ENCODE assay signal across 1 cellular context in the genomic region with DNA sequence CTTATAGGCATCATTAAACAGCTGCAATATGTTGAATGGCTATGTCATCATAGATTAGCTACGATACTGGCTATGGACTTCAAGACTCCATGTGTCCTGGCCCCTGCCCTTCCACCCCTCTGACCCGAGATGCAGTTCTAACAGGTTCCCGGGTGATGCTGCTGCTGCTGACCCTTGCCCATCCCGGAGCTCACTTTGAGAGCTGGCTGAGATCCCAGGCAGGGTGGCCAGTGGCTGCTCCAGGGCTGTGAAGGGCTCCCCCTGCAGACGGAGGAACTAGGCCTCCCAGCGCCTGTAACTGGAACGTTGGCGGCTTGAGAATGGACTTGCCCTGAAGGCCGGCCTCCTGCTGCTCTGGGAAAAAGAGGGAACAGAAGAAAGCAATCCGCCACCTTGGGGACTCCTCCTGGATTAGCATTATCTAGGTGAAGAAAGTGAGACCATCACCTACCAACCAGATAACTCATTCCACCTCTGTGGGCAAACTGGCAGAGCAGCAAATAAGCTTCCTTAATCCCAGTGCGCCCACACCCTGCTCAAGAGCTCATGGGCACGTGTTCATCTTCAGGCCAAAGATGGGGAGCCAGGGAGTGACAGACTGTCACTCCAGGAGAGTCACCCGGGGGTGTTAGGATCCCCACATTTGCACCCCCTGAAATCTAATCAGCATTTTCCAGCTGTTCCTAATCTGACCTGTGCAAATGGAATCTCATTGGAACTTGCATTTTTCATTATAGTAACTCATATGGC.
TF ChIP-seq lines count a peak whose summit lies in the region.

No MANE protein-coding gene starts in this region.

TF ChIP-seq in HepG2, 621 proteins besides CTCF, POLR2A, EP300 and RAD21 (continued from another document):
- TF ChIP-seq, protein P1, sequence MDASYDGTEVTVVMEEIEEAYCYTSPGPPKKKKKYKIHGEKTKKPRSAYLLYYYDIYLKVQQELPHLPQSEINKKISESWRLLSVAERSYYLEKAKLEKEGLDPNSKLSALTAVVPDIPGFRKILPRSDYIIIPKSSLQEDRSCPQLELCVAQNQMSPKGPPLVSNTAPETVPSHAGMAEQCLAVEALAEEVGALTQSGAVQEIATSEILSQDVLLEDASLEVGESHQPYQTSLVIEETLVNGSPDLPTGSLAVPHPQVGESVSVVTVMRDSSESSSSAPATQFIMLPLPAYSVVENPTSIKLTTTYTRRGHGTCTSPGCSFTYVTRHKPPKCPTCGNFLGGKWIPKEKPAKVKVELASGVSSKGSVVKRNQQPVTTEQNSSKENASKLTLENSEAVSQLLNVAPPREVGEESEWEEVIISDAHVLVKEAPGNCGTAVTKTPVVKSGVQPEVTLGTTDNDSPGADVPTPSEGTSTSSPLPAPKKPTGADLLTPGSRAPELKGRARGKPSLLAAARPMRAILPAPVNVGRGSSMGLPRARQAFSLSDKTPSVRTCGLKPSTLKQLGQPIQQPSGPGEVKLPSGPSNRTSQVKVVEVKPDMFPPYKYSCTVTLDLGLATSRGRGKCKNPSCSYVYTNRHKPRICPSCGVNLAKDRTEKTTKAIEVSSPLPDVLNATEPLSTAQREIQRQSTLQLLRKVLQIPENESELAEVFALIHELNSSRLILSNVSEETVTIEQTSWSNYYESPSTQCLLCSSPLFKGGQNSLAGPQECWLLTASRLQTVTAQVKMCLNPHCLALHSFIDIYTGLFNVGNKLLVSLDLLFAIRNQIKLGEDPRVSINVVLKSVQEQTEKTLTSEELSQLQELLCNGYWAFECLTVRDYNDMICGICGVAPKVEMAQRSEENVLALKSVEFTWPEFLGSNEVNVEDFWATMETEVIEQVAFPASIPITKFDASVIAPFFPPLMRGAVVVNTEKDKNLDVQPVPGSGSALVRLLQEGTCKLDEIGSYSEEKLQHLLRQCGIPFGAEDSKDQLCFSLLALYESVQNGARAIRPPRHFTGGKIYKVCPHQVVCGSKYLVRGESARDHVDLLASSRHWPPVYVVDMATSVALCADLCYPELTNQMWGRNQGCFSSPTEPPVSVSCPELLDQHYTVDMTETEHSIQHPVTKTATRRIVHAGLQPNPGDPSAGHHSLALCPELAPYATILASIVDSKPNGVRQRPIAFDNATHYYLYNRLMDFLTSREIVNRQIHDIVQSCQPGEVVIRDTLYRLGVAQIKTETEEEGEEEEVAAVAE (CRISPR knock-in tag; IDR thresholded peaks at IDR 0.05; ENCODE audit: borderline replicate concordance), result 0 out of 2 replicates have a peak, but pooled peaks have one; percentile 49
- TF ChIP-seq, protein P2, sequence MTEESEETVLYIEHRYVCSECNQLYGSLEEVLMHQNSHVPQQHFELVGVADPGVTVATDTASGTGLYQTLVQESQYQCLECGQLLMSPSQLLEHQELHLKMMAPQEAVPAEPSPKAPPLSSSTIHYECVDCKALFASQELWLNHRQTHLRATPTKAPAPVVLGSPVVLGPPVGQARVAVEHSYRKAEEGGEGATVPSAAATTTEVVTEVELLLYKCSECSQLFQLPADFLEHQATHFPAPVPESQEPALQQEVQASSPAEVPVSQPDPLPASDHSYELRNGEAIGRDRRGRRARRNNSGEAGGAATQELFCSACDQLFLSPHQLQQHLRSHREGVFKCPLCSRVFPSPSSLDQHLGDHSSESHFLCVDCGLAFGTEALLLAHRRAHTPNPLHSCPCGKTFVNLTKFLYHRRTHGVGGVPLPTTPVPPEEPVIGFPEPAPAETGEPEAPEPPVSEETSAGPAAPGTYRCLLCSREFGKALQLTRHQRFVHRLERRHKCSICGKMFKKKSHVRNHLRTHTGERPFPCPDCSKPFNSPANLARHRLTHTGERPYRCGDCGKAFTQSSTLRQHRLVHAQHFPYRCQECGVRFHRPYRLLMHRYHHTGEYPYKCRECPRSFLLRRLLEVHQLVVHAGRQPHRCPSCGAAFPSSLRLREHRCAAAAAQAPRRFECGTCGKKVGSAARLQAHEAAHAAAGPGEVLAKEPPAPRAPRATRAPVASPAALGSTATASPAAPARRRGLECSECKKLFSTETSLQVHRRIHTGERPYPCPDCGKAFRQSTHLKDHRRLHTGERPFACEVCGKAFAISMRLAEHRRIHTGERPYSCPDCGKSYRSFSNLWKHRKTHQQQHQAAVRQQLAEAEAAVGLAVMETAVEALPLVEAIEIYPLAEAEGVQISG (CRISPR knock-in tag; IDR thresholded peaks at IDR 0.05), result peak; percentile 87
- no peak for TF ChIP-seq SRF (IDR thresholded peaks at IDR 0.05; ENCODE audit: low read depth, low read length)
- 0 out of 2 replicates have a peak, but pooled peaks have one; percentile 36 for TF ChIP-seq MYC (CRISPR knock-in tag; IDR thresholded peaks at IDR 0.05; ENCODE audit: borderline replicate concordance)
- TF ChIP-seq SATB2 (CRISPR knock-in tag; IDR thresholded peaks at IDR 0.05), result no peak
- no peak for TF ChIP-seq ZXDC (CRISPR knock-in tag; IDR thresholded peaks at IDR 0.05)
- TF ChIP-seq SP5 (CRISPR knock-in tag; IDR thresholded peaks at IDR 0.05; ENCODE audit: borderline replicate concordance, low read depth), result no peak
- no peak for TF ChIP-seq RFXAP (CRISPR knock-in tag; IDR thresholded peaks at IDR 0.05; ENCODE audit: borderline replicate concordance)
- TF ChIP-seq TCF7L2 (IDR thresholded peaks at IDR 0.05; ENCODE audit: low read depth, low read length), result no peak
- no peak for TF ChIP-seq MZF1 (CRISPR knock-in tag; IDR thresholded peaks at IDR 0.05; ENCODE audit: borderline replicate concordance)
- no peak for TF ChIP-seq GPN1 (CRISPR knock-in tag; IDR thresholded peaks at IDR 0.05; ENCODE audit: borderline replicate concordance)
- TF ChIP-seq MTF1 (CRISPR knock-in tag; IDR thresholded peaks at IDR 0.05), result no peak
- TF ChIP-seq, protein P3, sequence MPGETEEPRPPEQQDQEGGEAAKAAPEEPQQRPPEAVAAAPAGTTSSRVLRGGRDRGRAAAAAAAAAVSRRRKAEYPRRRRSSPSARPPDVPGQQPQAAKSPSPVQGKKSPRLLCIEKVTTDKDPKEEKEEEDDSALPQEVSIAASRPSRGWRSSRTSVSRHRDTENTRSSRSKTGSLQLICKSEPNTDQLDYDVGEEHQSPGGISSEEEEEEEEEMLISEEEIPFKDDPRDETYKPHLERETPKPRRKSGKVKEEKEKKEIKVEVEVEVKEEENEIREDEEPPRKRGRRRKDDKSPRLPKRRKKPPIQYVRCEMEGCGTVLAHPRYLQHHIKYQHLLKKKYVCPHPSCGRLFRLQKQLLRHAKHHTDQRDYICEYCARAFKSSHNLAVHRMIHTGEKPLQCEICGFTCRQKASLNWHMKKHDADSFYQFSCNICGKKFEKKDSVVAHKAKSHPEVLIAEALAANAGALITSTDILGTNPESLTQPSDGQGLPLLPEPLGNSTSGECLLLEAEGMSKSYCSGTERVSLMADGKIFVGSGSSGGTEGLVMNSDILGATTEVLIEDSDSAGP (CRISPR knock-in tag; IDR thresholded peaks at IDR 0.05; ENCODE audit: borderline replicate concordance), result no peak; the same call in 1 of the 2 replicates
- TF ChIP-seq, protein P4, sequence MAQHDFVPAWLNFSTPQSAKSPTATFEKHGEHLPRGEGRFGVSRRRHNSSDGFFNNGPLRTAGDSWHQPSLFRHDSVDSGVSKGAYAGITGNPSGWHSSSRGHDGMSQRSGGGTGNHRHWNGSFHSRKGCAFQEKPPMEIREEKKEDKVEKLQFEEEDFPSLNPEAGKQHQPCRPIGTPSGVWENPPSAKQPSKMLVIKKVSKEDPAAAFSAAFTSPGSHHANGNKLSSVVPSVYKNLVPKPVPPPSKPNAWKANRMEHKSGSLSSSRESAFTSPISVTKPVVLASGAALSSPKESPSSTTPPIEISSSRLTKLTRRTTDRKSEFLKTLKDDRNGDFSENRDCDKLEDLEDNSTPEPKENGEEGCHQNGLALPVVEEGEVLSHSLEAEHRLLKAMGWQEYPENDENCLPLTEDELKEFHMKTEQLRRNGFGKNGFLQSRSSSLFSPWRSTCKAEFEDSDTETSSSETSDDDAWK (CRISPR knock-in tag; IDR thresholded peaks at IDR 0.05), result no peak
- no peak for TF ChIP-seq ISL2 (CRISPR knock-in tag; IDR thresholded peaks at IDR 0.05)
- no peak for TF ChIP-seq ZNF350 (CRISPR knock-in tag; IDR thresholded peaks at IDR 0.05; ENCODE audit: borderline replicate concordance, low read depth)
- TF ChIP-seq, protein P5, sequence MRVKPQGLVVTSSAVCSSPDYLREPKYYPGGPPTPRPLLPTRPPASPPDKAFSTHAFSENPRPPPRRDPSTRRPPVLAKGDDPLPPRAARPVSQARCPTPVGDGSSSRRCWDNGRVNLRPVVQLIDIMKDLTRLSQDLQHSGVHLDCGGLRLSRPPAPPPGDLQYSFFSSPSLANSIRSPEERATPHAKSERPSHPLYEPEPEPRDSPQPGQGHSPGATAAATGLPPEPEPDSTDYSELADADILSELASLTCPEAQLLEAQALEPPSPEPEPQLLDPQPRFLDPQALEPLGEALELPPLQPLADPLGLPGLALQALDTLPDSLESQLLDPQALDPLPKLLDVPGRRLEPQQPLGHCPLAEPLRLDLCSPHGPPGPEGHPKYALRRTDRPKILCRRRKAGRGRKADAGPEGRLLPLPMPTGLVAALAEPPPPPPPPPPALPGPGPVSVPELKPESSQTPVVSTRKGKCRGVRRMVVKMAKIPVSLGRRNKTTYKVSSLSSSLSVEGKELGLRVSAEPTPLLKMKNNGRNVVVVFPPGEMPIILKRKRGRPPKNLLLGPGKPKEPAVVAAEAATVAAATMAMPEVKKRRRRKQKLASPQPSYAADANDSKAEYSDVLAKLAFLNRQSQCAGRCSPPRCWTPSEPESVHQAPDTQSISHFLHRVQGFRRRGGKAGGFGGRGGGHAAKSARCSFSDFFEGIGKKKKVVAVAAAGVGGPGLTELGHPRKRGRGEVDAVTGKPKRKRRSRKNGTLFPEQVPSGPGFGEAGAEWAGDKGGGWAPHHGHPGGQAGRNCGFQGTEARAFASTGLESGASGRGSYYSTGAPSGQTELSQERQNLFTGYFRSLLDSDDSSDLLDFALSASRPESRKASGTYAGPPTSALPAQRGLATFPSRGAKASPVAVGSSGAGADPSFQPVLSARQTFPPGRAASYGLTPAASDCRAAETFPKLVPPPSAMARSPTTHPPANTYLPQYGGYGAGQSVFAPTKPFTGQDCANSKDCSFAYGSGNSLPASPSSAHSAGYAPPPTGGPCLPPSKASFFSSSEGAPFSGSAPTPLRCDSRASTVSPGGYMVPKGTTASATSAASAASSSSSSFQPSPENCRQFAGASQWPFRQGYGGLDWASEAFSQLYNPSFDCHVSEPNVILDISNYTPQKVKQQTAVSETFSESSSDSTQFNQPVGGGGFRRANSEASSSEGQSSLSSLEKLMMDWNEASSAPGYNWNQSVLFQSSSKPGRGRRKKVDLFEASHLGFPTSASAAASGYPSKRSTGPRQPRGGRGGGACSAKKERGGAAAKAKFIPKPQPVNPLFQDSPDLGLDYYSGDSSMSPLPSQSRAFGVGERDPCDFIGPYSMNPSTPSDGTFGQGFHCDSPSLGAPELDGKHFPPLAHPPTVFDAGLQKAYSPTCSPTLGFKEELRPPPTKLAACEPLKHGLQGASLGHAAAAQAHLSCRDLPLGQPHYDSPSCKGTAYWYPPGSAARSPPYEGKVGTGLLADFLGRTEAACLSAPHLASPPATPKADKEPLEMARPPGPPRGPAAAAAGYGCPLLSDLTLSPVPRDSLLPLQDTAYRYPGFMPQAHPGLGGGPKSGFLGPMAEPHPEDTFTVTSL (CRISPR knock-in tag; IDR thresholded peaks at IDR 0.05; ENCODE audit: borderline replicate concordance), result no peak
- TF ChIP-seq ZFAT (CRISPR knock-in tag; conservative IDR thresholded peaks at IDR 0.05), result no peak
- no peak for TF ChIP-seq KLF15 (CRISPR knock-in tag; IDR thresholded peaks at IDR 0.05; ENCODE audit: borderline replicate concordance)
- TF ChIP-seq, protein P6, sequence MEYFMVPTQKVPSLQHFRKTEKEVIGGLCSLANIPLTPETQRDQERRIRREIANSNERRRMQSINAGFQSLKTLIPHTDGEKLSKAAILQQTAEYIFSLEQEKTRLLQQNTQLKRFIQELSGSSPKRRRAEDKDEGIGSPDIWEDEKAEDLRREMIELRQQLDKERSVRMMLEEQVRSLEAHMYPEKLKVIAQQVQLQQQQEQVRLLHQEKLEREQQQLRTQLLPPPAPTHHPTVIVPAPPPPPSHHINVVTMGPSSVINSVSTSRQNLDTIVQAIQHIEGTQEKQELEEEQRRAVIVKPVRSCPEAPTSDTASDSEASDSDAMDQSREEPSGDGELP (IDR thresholded peaks at IDR 0.05; ENCODE audit: borderline replicate concordance, low read depth), result no peak
- TF ChIP-seq SALL1 (CRISPR knock-in tag; IDR thresholded peaks at IDR 0.05), result no peak
- no peak for TF ChIP-seq ZNF564 (CRISPR knock-in tag; IDR thresholded peaks at IDR 0.05)
- TF ChIP-seq ZNF781 (CRISPR knock-in tag; IDR thresholded peaks at IDR 0.05; ENCODE audit: borderline replicate concordance, not compliant biosample characterization), result no peak
- 0 out of 2 replicates have a peak, but pooled peaks have one; percentile 26 for TF ChIP-seq GATAD1 (CRISPR knock-in tag; IDR thresholded peaks at IDR 0.05)
- TF ChIP-seq ZC3H4 (CRISPR knock-in tag; IDR thresholded peaks at IDR 0.05; ENCODE audit: borderline replicate concordance), result no peak
- TF ChIP-seq PAX8 (CRISPR knock-in tag; IDR thresholded peaks at IDR 0.05; ENCODE audit: borderline replicate concordance), result no peak
- no peak for TF ChIP-seq NCOA2 (CRISPR knock-in tag; IDR thresholded peaks at IDR 0.05)
- TF ChIP-seq NRL (CRISPR knock-in tag; IDR thresholded peaks at IDR 0.05; ENCODE audit: borderline replicate concordance), result no peak
- TF ChIP-seq MTA1 (CRISPR knock-in tag; IDR thresholded peaks at IDR 0.05; ENCODE audit: borderline replicate concordance), result no peak
